ENCODE assay signal across 15 cellular contexts in genomic region chr2:166314022-166314759, GRCh38.
DNase-seq lines count a peak whose midpoint lies in the region; ATAC-seq lines count a peak whose summit lies in the region.
"Had no signal": no experiment of that assay in that cellular context is flagged by ENCODE, and none has a peak within 500 bp of the region (broad histone marks: within the 10 kb centered on the region; RNA-seq: fewer than 3 reads in every experiment).

No MANE protein-coding gene starts in this region.

- H3K36me3 ChIP-seq in SJSA1, result no peaks in the 10 kb centered on the region
- H3K36me3 ChIP-seq: left lung had no signal

- peaks cover 19% of the 10 kb centered on the region for H3K4me1 ChIP-seq in SJSA1 (replicated peaks)
- H3K4me1 ChIP-seq: left lung had no signal

- ATAC-seq in esophagus mucosa (peak; percentile 79), GM19395 (IDR thresholded peaks at IDR 0.05; ENCODE audit: unreplicated experiment) (no peak)
- ATAC-seq: left lung had no signal

- H3K27me3 ChIP-seq in SJSA1 (replicated peaks), result no peaks in the 10 kb centered on the region
- H3K27me3 ChIP-seq: left lung, testis had no signal

- H3K4me3 ChIP-seq in SJSA1 (no peak overlapping the region), skeletal muscle cell (ENCODE audit: low read depth, low read length) (no peak overlapping the region)
- H3K4me3 ChIP-seq: left lung, testis had no signal

- peak overlapping the region; percentile 75 for H3K27ac ChIP-seq in SJSA1
- no peak overlapping the region for H3K27ac ChIP-seq in substantia nigra (ENCODE audit: low read depth, low read length, poor library complexity, severe bottlenecking)
- H3K27ac ChIP-seq: left lung, testis had no signal

- DNase-seq in GM04504 (ENCODE audit: low read depth) (peak; percentile 45), SJSA1 (ENCODE audit: low read depth in 1 of 2, low spot score in 2 of 2) (peak in 1 of 2 experiments; percentile 80), skeletal muscle cell (ENCODE audit: low read depth) (peak; percentile 90), substantia nigra (lab: John Stamatoyannopoulos, UW) (no peak), cerebellar cortex (ENCODE audit: low spot score) (no peak), superior temporal gyrus (ENCODE audit: extremely low spot score) (no peak)
- DNase-seq: activated T-cell treated with anti-CD3 and anti-CD28 coated beads, Interleukin-2, amount 50 U/mL, for 1 hour; Calu3; head of caudate nucleus; left lung; NCI-H2081; nephron progenitor cell; testis had no signal

- no peaks in the 10 kb centered on the region for H3K9me3 ChIP-seq in SJSA1 (replicated peaks)
- H3K9me3 ChIP-seq: left lung, testis had no signal

Comparison
In these comparisons a context has a peak if more than half of its experiments do, and no peak if none do; other contexts are left out.
1. DNase-seq: peak in GM04504 (single experiment) and skeletal muscle cell (single experiment); none in substantia nigra (0 of 49), cerebellar cortex (single experiment) and superior temporal gyrus (single experiment).